In the genomic region with DNA sequence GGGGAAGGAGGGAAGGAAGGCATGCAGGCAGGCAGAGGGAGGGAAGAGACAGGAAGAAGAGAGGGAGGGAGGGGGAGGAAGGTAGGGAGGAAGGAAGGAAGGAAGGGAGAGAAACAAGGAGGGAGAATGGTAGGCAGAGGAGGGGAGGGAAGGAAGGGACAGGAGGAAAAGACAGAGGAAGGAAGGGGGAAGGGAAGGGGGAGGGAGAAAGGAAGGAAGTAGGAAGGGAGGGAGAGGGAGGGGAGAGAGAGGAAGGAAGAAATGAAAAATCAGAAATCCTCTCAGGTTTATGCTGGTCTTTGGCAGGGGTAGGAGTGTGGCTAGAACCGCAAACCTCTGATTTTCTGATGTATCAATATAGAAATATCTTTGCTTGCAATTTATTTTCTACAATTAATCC, we compare ENCODE assay signal across 1 cellular context.
TF ChIP-seq lines count a peak whose summit lies in the region.

No MANE protein-coding gene starts in this region.

TF ChIP-seq in HepG2, 621 proteins besides CTCF, POLR2A, EP300 and RAD21:
- TF ChIP-seq TARDBP (CRISPR knock-in tag; IDR thresholded peaks at IDR 0.05): no peak
- peak; percentile 87 for TF ChIP-seq HNRNPK (IDR thresholded peaks at IDR 0.05; ENCODE audit: low read depth, low read length, poor library complexity, severe bottlenecking)
- no peak for TF ChIP-seq ZNF224 (CRISPR knock-in tag; IDR thresholded peaks at IDR 0.05)
